ENCODE assay signal across 15 cellular contexts in the genomic region with DNA sequence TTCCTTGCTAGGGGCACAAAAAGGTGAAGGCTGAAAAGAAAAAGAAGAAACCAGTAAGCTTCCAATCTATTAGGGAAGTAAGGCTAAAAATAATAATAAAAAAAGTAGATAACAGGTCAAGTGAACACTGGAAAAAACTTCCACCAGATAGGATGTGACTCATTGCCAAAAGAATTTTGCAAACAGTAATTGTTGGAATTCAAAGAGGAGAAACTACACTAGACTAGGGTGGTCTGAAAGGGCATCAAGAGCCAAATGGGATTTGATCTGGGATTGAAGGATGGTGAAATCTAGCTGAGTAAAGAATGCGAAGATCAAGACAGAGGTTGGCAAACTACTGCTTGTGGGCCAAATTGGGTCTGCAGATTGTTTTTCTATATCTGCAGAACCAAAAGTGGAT. TPM values are rescaled to one million over a fixed set of nuclear protein-coding genes. Genes with fewer than 3 reads are reported as not detected.
DNase-seq lines count a peak whose midpoint lies in the region; ATAC-seq, FAIRE-seq and TF ChIP-seq lines count a peak whose summit lies in the region.
"Had no signal": no experiment of that assay in that cellular context is flagged by ENCODE, and none has a peak within 500 bp of the region (broad histone marks: within the 10 kb centered on the region; RNA-seq: fewer than 3 reads in every experiment).

No MANE protein-coding gene starts in this region.

- H3K27ac ChIP-seq in heart right ventricle (peak overlapping the region in 7 of 10 donors; percentile 9 to 49 (median 18)), ascending aorta (peak overlapping the region; percentile 6 to 38)
- H3K27ac ChIP-seq: adrenal gland, tibial nerve had no signal

- 74 to 79% methylated on average over 1 of the region's 1 CpG for WGBS in heart right ventricle, 2 donors

- H3K4me1 ChIP-seq in heart right ventricle (peaks cover 0 to 21% (median 9%) of the 10 kb centered on the region in 9 donors), ascending aorta (peaks cover 0 to 3% of the 10 kb centered on the region in 2 donors)
- H3K4me1 ChIP-seq: adrenal gland had no signal

- intact Hi-C loops in heart right ventricle (cut with DNase I) (loop anchor here in 1 of 10 donors (5.0 kb wide), 1 partner anchor 74 kb away; no protein-coding TSS in a partner anchor), left ventricle myocardium superior (cut with micrococcal nuclease) (no loop called here), ascending aorta (cut with DNase I) (no loop called here)

- H3K27me3 ChIP-seq in heart right ventricle, result no peaks in the 10 kb centered on the region
- no peaks in the 10 kb centered on the region for H3K27me3 ChIP-seq in ascending aorta
- H3K27me3 ChIP-seq: adrenal gland had no signal

- ATAC-seq in heart right ventricle, result peak in 4 of 8 donors; percentile 47 to 67 (median 62)
- ATAC-seq in left ventricle myocardium superior, result no peak
- ATAC-seq in GM18873 (IDR thresholded peaks at IDR 0.05; ENCODE audit: low FRiP score, unreplicated experiment), result no peak
- ATAC-seq in HG03520 (IDR thresholded peaks at IDR 0.05; ENCODE audit: unreplicated experiment), result no peak
- no peak for ATAC-seq in GM21526 (IDR thresholded peaks at IDR 0.05; ENCODE audit: low FRiP score, unreplicated experiment)
- ATAC-seq: GM23338 had no signal

- no peak overlapping the region for H3K4me3 ChIP-seq in heart right ventricle
- H3K4me3 ChIP-seq in ascending aorta, result no peak overlapping the region
- H3K4me3 ChIP-seq: adrenal gland, GM23338, tibial nerve had no signal

- no peaks in the 10 kb centered on the region for H3K36me3 ChIP-seq in heart right ventricle
- H3K36me3 ChIP-seq in ascending aorta, result no peaks in the 10 kb centered on the region
- H3K36me3 ChIP-seq: adrenal gland, tibial nerve had no signal

- no peak for TF ChIP-seq CTCF in heart right ventricle (IDR thresholded peaks at IDR 0.05)
- TF ChIP-seq CTCF in ascending aorta (IDR thresholded peaks at IDR 0.05), result no peak

- H3K9me3 ChIP-seq in heart right ventricle (no peaks in the 10 kb centered on the region), ascending aorta (no peaks in the 10 kb centered on the region)
- H3K9me3 ChIP-seq: adrenal gland, tibial nerve had no signal

- DNase-seq in heart right ventricle, result no peak
- DNase-seq in left ventricle myocardium superior, result no peak
- no peak for DNase-seq in ascending aorta (ENCODE audit: low spot score in 2 of 2)
- DNase-seq in glomerular visceral epithelial cell (ENCODE audit: extremely low spot score), result peak; percentile 22
- DNase-seq in urothelium cell line (ENCODE audit: low spot score), result peak; percentile 54
- DNase-seq: activated T-cell treated with anti-CD3 and anti-CD28 coated beads for 4 hours; adrenal gland; effector CD8-positive, alpha-beta T cell; posterior cingulate gyrus had no signal

- FAIRE-seq in urothelium cell line (lab: Jason Lieb, UNC), result no peak
- FAIRE-seq: GM19239 had no signal

RNA-seq across cellular contexts. Expression of a gene that starts 6.0 kb away (rescaled TPM):
- total RNA-seq in heart right ventricle (10 to 100 TPM in 1 of 10 donors, 1 to 10 TPM in 9; 2.8 to 10.3 (median 5.0) TPM), left ventricle myocardium superior (5.9 TPM), ascending aorta (34.5 TPM)
- polyA plus RNA-seq in heart right ventricle, result 1 to 10 TPM; 3.3 to 3.8 TPM

Comparison
In these comparisons a context has a peak if more than half of its experiments do, and no peak if none do; other contexts are left out.
1. DNase-seq: peak in glomerular visceral epithelial cell (single experiment) and urothelium cell line (single experiment); none in heart right ventricle (0 of 2), left ventricle myocardium superior (single experiment) and ascending aorta (0 of 2).